ENCODE assay signal across 11 cellular contexts in the genomic region with DNA sequence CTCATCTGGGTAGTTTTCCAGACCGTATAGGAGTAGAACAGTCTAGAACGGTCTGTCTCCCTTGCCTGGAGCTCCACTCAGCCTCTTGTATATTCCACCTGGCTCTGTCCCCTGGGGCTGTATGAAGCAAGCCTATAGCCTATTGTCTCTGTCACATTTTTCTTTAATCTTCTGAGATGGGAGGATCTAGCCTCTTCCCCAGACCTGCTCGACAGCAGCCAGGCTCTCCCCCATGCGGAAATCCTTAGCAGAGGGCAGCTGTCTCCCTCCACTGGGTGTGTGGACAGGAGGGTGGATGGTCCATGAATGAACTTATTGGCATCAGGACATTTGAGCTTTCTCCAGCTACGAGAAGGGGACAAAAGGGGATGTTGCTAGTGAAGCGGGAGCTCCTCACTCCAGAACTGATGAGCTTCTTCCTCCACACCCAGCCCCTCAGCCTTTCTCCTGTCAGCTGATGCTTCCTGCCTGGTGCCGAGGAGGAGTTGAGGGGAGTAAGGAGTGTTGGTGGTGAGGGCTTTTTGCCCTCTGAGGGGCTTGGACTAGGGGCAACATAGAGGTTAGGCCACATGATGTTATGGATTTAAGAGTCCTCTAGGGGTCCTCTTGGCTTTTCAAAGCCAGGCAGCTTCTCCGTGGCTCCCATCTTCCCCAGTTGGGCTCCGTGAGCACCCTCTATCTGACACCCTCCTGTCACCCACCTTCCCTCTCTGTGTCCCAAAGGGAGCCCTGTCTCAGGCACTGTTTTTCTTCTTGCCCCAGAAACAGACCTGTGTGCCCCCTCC. TPM values are rescaled to one million over a fixed set of nuclear protein-coding genes. Genes with fewer than 3 reads are reported as not detected.
DNase-seq lines count a peak whose midpoint lies in the region; ATAC-seq and TF ChIP-seq lines count a peak whose summit lies in the region.
"Had no signal": no experiment of that assay in that cellular context is flagged by ENCODE, and none has a peak within 500 bp of the region (broad histone marks: within the 10 kb centered on the region; RNA-seq: fewer than 3 reads in every experiment).

No MANE protein-coding gene starts in this region.

- DNase-seq in BJ (ENCODE audit: low read depth) (no peak), chondrocyte (ENCODE audit: low spot score) (no peak), myocyte (ENCODE audit: low read depth) (peak; percentile 37), kidney tubule cell (ENCODE audit: low spot score) (no peak), medulla oblongata (ENCODE audit: extremely low spot score) (no peak), NCI-H2029 (lab: John Stamatoyannopoulos, UW) (no peak)
- no peak for DNase-seq in effector memory CD8-positive, alpha-beta T cell
- DNase-seq: activated naive CD8-positive, alpha-beta T cell treated with anti-CD3 and anti-CD28 coated beads for 36 hours; NCI-H1048 had no signal

- no peak for ATAC-seq in effector memory CD8-positive, alpha-beta T cell (replicated peaks)

- H3K36me3 ChIP-seq in BJ (ENCODE audit: control insufficient read depth, insufficient read depth, low read length): peaks cover 33% of the 10 kb centered on the region
- H3K36me3 ChIP-seq in Loucy (ENCODE audit: insufficient read depth, low read length): peaks cover 40% of the 10 kb centered on the region; the same call in 1 of the 2 replicates
- H3K36me3 ChIP-seq: prostate gland had no signal

- no peak overlapping the region for H3K27ac Mint-ChIP-seq in chondrocyte (ENCODE audit: unreplicated experiment)
- no peak overlapping the region for H3K27ac Mint-ChIP-seq in effector memory CD8-positive, alpha-beta T cell
- H3K27ac Mint-ChIP-seq: activated naive CD8-positive, alpha-beta T cell treated with anti-CD3 and anti-CD28 coated beads for 36 hours had no signal

- peaks cover 65% of the 10 kb centered on the region for H3K4me1 Mint-ChIP-seq in chondrocyte (ENCODE audit: low read depth)
- H3K4me1 Mint-ChIP-seq in effector memory CD8-positive, alpha-beta T cell (ENCODE audit: low read depth in 2 of 2): peaks cover 17 to 23% of the 10 kb centered on the region in 2 donors

- CTCF ChIA-PET in BJ (lab: Yijun Ruan, JAX): interaction anchor here (0.6 to 3.3 kb wide), 9 partner anchors 9 to 104 kb away, joined by 3 to 17 read pairs (median 5); no protein-coding TSS in a partner anchor

- H3K4me1 ChIP-seq in Loucy (ENCODE audit: insufficient read depth, low read length, poor library complexity, severe bottlenecking): peaks cover 21% of the 10 kb centered on the region

- no peaks in the 10 kb centered on the region for H3K9me3 Mint-ChIP-seq in chondrocyte (ENCODE audit: low read depth)
- no peaks in the 10 kb centered on the region for H3K9me3 Mint-ChIP-seq in effector memory CD8-positive, alpha-beta T cell
- H3K9me3 Mint-ChIP-seq: activated naive CD8-positive, alpha-beta T cell treated with anti-CD3 and anti-CD28 coated beads for 36 hours had no signal

- no peaks in the 10 kb centered on the region for H3K27me3 ChIP-seq in BJ (ENCODE audit: control insufficient read depth, insufficient read depth, low read length)
- H3K27me3 ChIP-seq in Loucy (ENCODE audit: insufficient read depth, low read length, poor library complexity, severe bottlenecking): no peaks in the 10 kb centered on the region

- no peak overlapping the region for H3K4me2 ChIP-seq in Loucy (ENCODE audit: low read depth, low read length, poor library complexity, severe bottlenecking)

- H3K9me3 ChIP-seq in Loucy (ENCODE audit: insufficient read depth, low read depth, low read length): no peaks in the 10 kb centered on the region
- H3K9me3 ChIP-seq: prostate gland had no signal

- no peak overlapping the region for H2AFZ ChIP-seq in Loucy (ENCODE audit: low read length)

- H3K9me2 ChIP-seq in Loucy (replicated peaks; ENCODE audit: low read depth, low read length): no peaks in the 10 kb centered on the region

- TF ChIP-seq CTCF in BJ (IDR thresholded peaks at IDR 0.05; ENCODE audit: insufficient read depth, low read depth, low read length) (peak; percentile 42), Loucy (conservative IDR thresholded peaks at IDR 0.05; ENCODE audit: low read length) (peak; percentile 20; the same call in 1 of the 2 replicates), chondrocyte (IDR thresholded peaks at IDR 0.05) (peak; percentile 64)

- H3K4me3 ChIP-seq in BJ (ENCODE audit: low read depth, low read length) (no peak overlapping the region), Loucy (ENCODE audit: low read length, poor library complexity, severe bottlenecking) (no peak overlapping the region)
- H3K4me3 ChIP-seq: prostate gland had no signal

- peak overlapping the region; percentile 43 for H3K9ac ChIP-seq in Loucy (ENCODE audit: low read depth, low read length, poor library complexity, severe bottlenecking)

- H3K36me3 Mint-ChIP-seq in chondrocyte (ENCODE audit: low read depth): peaks cover 15% of the 10 kb centered on the region
- H3K36me3 Mint-ChIP-seq in effector memory CD8-positive, alpha-beta T cell (ENCODE audit: insufficient read depth): no peaks in the 10 kb centered on the region
- H3K36me3 Mint-ChIP-seq: activated naive CD8-positive, alpha-beta T cell treated with anti-CD3 and anti-CD28 coated beads for 36 hours had no signal

- no peaks in the 10 kb centered on the region for H3K27me3 Mint-ChIP-seq in chondrocyte (ENCODE audit: low read depth)
- H3K27me3 Mint-ChIP-seq in effector memory CD8-positive, alpha-beta T cell: peaks cover 43 to 80% of the 10 kb centered on the region in 2 donors

- POLR2A ChIA-PET in BJ (lab: Charles Lee): no interaction called here

- peaks cover 59% of the 10 kb centered on the region for H4K20me1 ChIP-seq in Loucy (ENCODE audit: insufficient read depth, low read length, poor library complexity, severe bottlenecking)

- peaks cover 66% of the 10 kb centered on the region for H3K79me2 ChIP-seq in Loucy (ENCODE audit: insufficient read depth, low read length)

- H3F3A ChIP-seq in Loucy (ENCODE audit: low read depth): no peaks in the 10 kb centered on the region

- peak overlapping the region; percentile 33 for H3K4me3 Mint-ChIP-seq in chondrocyte (ENCODE audit: unreplicated experiment)
- no peak overlapping the region for H3K4me3 Mint-ChIP-seq in effector memory CD8-positive, alpha-beta T cell
- H3K4me3 Mint-ChIP-seq: activated naive CD8-positive, alpha-beta T cell treated with anti-CD3 and anti-CD28 coated beads for 36 hours had no signal

RNA-seq across cellular contexts. Expression of a gene that starts 28.0 kb away (rescaled TPM):
- polyA plus RNA-seq in BJ (2011; rRNA removed): 15.7 and 17.2 TPM in 2 replicates
- polyA minus RNA-seq in BJ (2011; rRNA and poly(A)+ RNA removed): 30.3 and 47.3 TPM in 2 replicates
- total RNA-seq in chondrocyte (109 to 165 TPM (median 157 TPM) in 3 replicates), myocyte (68.6 and 73.9 TPM in 2 replicates)
- polyA plus RNA-seq in myocyte (2012): 98.4 TPM
